Comparison of ENCODE assay signal across 10 cellular contexts in the genomic region with DNA sequence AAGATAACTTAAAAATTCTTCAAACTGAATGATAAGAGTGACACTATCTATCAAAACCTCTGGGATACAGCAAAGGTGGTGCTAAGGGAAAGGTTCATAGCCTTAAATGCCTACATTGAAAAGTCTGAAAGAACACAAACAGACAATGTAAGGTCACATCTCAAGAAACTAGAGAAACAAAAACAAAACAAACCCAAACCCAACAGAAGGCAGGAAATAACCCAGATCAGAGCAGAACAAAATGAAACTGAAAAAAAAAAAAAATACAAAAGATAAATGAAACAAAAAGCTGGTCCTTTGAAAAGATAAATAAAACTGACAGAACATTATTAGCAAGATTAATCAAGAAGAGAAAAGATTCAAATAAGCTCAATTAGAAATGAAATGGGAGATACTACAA.
DNase-seq lines count a peak whose midpoint lies in the region; ATAC-seq and FAIRE-seq lines count a peak whose summit lies in the region.
"Had no signal": no experiment of that assay in that cellular context is flagged by ENCODE, and none has a peak within 500 bp of the region (broad histone marks: within the 10 kb centered on the region; RNA-seq: fewer than 3 reads in every experiment).

No MANE protein-coding gene starts in this region.

- H3K27ac ChIP-seq in effector memory CD4-positive, alpha-beta T cell (ENCODE audit: insufficient read depth, low read length, poor library complexity, severe bottlenecking) = peak overlapping the region; percentile 68
- H3K27ac ChIP-seq: ascending aorta had no signal

- peak; percentile 85 for FAIRE-seq in GM18507 (lab: Jason Lieb, UNC)

- peaks cover 12% of the 10 kb centered on the region for H3K4me1 ChIP-seq in effector memory CD4-positive, alpha-beta T cell (ENCODE audit: control insufficient read depth, insufficient read depth, low read length, poor library complexity, severe bottlenecking)
- H3K4me1 ChIP-seq: ascending aorta had no signal

- ATAC-seq in GM21423 (IDR thresholded peaks at IDR 0.05; ENCODE audit: unreplicated experiment) (peak; percentile 91), HG03354 (IDR thresholded peaks at IDR 0.05; ENCODE audit: poor library complexity, severe bottlenecking, unreplicated experiment) (peak; percentile 93)
- ATAC-seq: Right ventricle myocardium inferior had no signal

- no peak for DNase-seq in GM18507 (ENCODE audit: extremely low spot score, insufficient read length, low read depth)
- no peak for DNase-seq in effector memory CD4-positive, alpha-beta T cell
- DNase-seq in germinal center (ENCODE audit: low spot score) = no peak
- DNase-seq in putamen (ENCODE audit: low spot score) = no peak
- no peak for DNase-seq in SKM-1 treated with dmso at 0.1 percent for 144 hours (lab: John Stamatoyannopoulos, UW; ENCODE audit: unreplicated experiment)
- no peak for DNase-seq in NOMO-1 treated with DMSO at 0.1 percent for 48 hours (lab: John Stamatoyannopoulos, UW; ENCODE audit: unreplicated experiment)

- no peaks in the 10 kb centered on the region for H3K36me3 ChIP-seq in effector memory CD4-positive, alpha-beta T cell (ENCODE audit: control insufficient read depth, insufficient read depth, low read length)
- H3K36me3 ChIP-seq: ascending aorta had no signal

- no peak overlapping the region for H3K4me3 ChIP-seq in effector memory CD4-positive, alpha-beta T cell (ENCODE audit: insufficient read depth, low read depth, low read length, poor library complexity, severe bottlenecking)
- H3K4me3 ChIP-seq: ascending aorta had no signal

- no peaks in the 10 kb centered on the region for H3K9me3 ChIP-seq in effector memory CD4-positive, alpha-beta T cell (ENCODE audit: control insufficient read depth, low read length)
- H3K9me3 ChIP-seq: ascending aorta had no signal

- no peaks in the 10 kb centered on the region for H3K27me3 ChIP-seq in effector memory CD4-positive, alpha-beta T cell (replicated peaks; ENCODE audit: control insufficient read depth, insufficient read depth, low read length, poor library complexity, severe bottlenecking)
- H3K27me3 ChIP-seq: ascending aorta had no signal
